ENCODE assay signal across 15 cellular contexts in genomic region chr2:223820549-223820948, GRCh38.
"Had no signal": no experiment of that assay in that cellular context is flagged by ENCODE, and none has a peak within 500 bp of the region (broad histone marks: within the 10 kb centered on the region; RNA-seq: fewer than 3 reads in every experiment).

No MANE protein-coding gene starts in this region.

- H3K4me3 Mint-ChIP-seq: activated naive CD8-positive, alpha-beta T cell; nephron progenitor cell; stimulated activated naive CD8-positive, alpha-beta T cell treated with anti-CD3 and anti-CD28 coated beads, Interleukin-15, amount 100 ng/mL, for 72 hours; T-helper 17 cell had no signal

- H3K9me3 ChIP-seq: esophagus squamous epithelium, testis had no signal

- ATAC-seq: left colon; stimulated activated naive CD8-positive, alpha-beta T cell treated with anti-CD3 and anti-CD28 coated beads, Interleukin-15, amount 100 ng/mL, for 72 hours; T-helper 17 cell had no signal

- H3K27ac Mint-ChIP-seq: activated naive CD8-positive, alpha-beta T cell; nephron progenitor cell; stimulated activated naive CD8-positive, alpha-beta T cell treated with anti-CD3 and anti-CD28 coated beads, Interleukin-15, amount 100 ng/mL, for 72 hours; T-helper 17 cell had no signal

- H3K36me3 Mint-ChIP-seq: activated naive CD8-positive, alpha-beta T cell had no signal

- H3K27me3 Mint-ChIP-seq: activated naive CD8-positive, alpha-beta T cell; stimulated activated naive CD8-positive, alpha-beta T cell treated with anti-CD3 and anti-CD28 coated beads, Interleukin-15, amount 100 ng/mL, for 72 hours; T-helper 17 cell had no signal

- DNase-seq: activated CD4-positive, CD25-positive, alpha-beta regulatory T cell; activated effector memory CD4-positive, alpha-beta T cell treated with anti-CD3 and anti-CD28 coated beads, Interleukin-2, amount 50 U/mL, for 16 hours; activated T-cell treated with anti-CD3 and anti-CD28 coated beads, Interleukin-2, amount 50 U/mL, for 1 hour; esophagus squamous epithelium; foreskin melanocyte; head of caudate nucleus; left colon; nephron progenitor cell; stimulated activated CD4-positive, alpha-beta T cell treated with anti-CD3 and anti-CD28 coated beads, Interleukin-2, amount 100 ng/mL, for 48 hours; stimulated activated CD8-positive, alpha-beta memory T cell treated with anti-CD3 and anti-CD28 coated beads, Interleukin-4, amount 100 ng/mL, for 48 hours; stimulated activated naive CD8-positive, alpha-beta T cell treated with anti-CD3 and anti-CD28 coated beads, Interleukin-15, amount 100 ng/mL, for 72 hours; T-helper 17 cell; testis had no signal

- H3K9me3 Mint-ChIP-seq: stimulated activated naive CD8-positive, alpha-beta T cell treated with anti-CD3 and anti-CD28 coated beads, Interleukin-15, amount 100 ng/mL, for 72 hours had no signal

- H3K4me1 ChIP-seq: testis had no signal

- H3K27ac ChIP-seq: esophagus squamous epithelium, testis had no signal

- H3K27me3 ChIP-seq: esophagus squamous epithelium, testis had no signal

- H3K36me3 ChIP-seq: esophagus squamous epithelium had no signal

- H3K4me3 ChIP-seq: esophagus squamous epithelium, lung, testis had no signal
